Comparison of ENCODE assay signal across 1 cellular context in genomic region chr6:4018194-4019111, GRCh38.
TF ChIP-seq lines count a peak whose summit lies in the region.

No MANE protein-coding gene starts in this region.

TF ChIP-seq in GM12878, 131 proteins besides CTCF, POLR2A, EP300 and RAD21 (continued from another document and continues in another):
- TF ChIP-seq BCL3 (IDR thresholded peaks at IDR 0.05; ENCODE audit: borderline replicate concordance, insufficient read depth, low read depth, low read length, poor library complexity, severe bottlenecking) (no peak), WRNIP1 (IDR thresholded peaks at IDR 0.05; ENCODE audit: borderline replicate concordance, low read depth, low read length) (no peak), CHD1 (IDR thresholded peaks at IDR 0.05; ENCODE audit: low read depth, low read length) (no peak), ZNF274 (IDR thresholded peaks at IDR 0.05; ENCODE audit: insufficient read depth, insufficient read length) (no peak), ATF3 (IDR thresholded peaks at IDR 0.05; ENCODE audit: borderline replicate concordance, extremely low read depth, low read depth, low read length) (no peak), NFXL1 (IDR thresholded peaks at IDR 0.05; ENCODE audit: borderline replicate concordance) (no peak), YY1 (IDR thresholded peaks at IDR 0.05; ENCODE audit: low read depth, low read length) (peak; percentile 72; the same call in 1 of the 2 replicates), ESRRA (IDR thresholded peaks at IDR 0.05; ENCODE audit: low read length) (no peak), RELB (IDR thresholded peaks at IDR 0.05; ENCODE audit: low read depth) (peak; percentile 42; the same call in 1 of the 2 replicates), MEF2A (IDR thresholded peaks at IDR 0.05; ENCODE audit: insufficient read depth, low read depth, low read length) (no peak), HSF1 (IDR thresholded peaks at IDR 0.05; ENCODE audit: low read depth, low read length) (no peak), E2F4 (IDR thresholded peaks at IDR 0.05; ENCODE audit: low read depth, low read length) (peak; percentile 53; the same call in 1 of the 2 replicates), POLR2AphosphoS2 (IDR thresholded peaks at IDR 0.05; ENCODE audit: low read depth, low read length) (no peak), GABPA (IDR thresholded peaks at IDR 0.05; ENCODE audit: low read depth) (peak; percentile 58; the same call in 1 of the 2 replicates), SIX5 (IDR thresholded peaks at IDR 0.05; ENCODE audit: low read depth, low read length, severe bottlenecking) (no peak), MAX (IDR thresholded peaks at IDR 0.05; ENCODE audit: low read depth, low read length) (peak; percentile 48; the same call in 1 of the 2 replicates), BRCA1 (IDR thresholded peaks at IDR 0.05; ENCODE audit: low read depth, low read length) (no peak), BMI1 (IDR thresholded peaks at IDR 0.05; ENCODE audit: borderline replicate concordance) (no peak), ZBTB40 (IDR thresholded peaks at IDR 0.05; ENCODE audit: borderline replicate concordance) (peak; percentile 42; the same call in 1 of the 2 replicates), ZNF207 (IDR thresholded peaks at IDR 0.05; ENCODE audit: borderline replicate concordance) (no peak), RB1 (IDR thresholded peaks at IDR 0.05; ENCODE audit: borderline replicate concordance) (no peak; the same call in 1 of the 2 replicates), BCL11A (IDR thresholded peaks at IDR 0.05; ENCODE audit: low read depth, low read length) (0 out of 2 replicates have a peak, but pooled peaks have one; percentile 15), ZNF217 (IDR thresholded peaks at IDR 0.05) (no peak), RAD51 (IDR thresholded peaks at IDR 0.05) (no peak), NR2C1 (IDR thresholded peaks at IDR 0.05) (no peak), USF1 (IDR thresholded peaks at IDR 0.05; ENCODE audit: borderline replicate concordance, extremely low read length, insufficient read depth, low read depth, low read length) (no peak), TBL1XR1 (IDR thresholded peaks at IDR 0.05; ENCODE audit: low read depth, low read length) (peak; percentile 44; the same call in 1 of the 2 replicates), FOS (IDR thresholded peaks at IDR 0.05; ENCODE audit: borderline replicate concordance, extremely low read depth, insufficient read length) (no peak), ZSCAN29 (IDR thresholded peaks at IDR 0.05) (no peak), NBN (IDR thresholded peaks at IDR 0.05) (peak; percentile 90; the same call in 1 of the 2 replicates), CHD4 (IDR thresholded peaks at IDR 0.05) (no peak), CUX1 (IDR thresholded peaks at IDR 0.05; ENCODE audit: insufficient replicate concordance, low read depth, low read length) (no peak), ZNF687 (IDR thresholded peaks at IDR 0.05) (no peak; the same call in 1 of the 2 replicates), TCF12 (IDR thresholded peaks at IDR 0.05; ENCODE audit: low read depth, low read length) (peak; percentile 46; the same call in 1 of the 2 replicates), CBX5 (IDR thresholded peaks at IDR 0.05; ENCODE audit: low read depth) (no peak), BHLHE40 (IDR thresholded peaks at IDR 0.05; ENCODE audit: borderline replicate concordance in 1 of 2, low read depth in 2 of 2, low read length in 1 of 2) (peak in 1 of 2 experiments; percentile 59; a peak in 1 of 4 replicates), SP1 (IDR thresholded peaks at IDR 0.05; ENCODE audit: low read depth, low read length) (peak; percentile 54), HDGF (IDR thresholded peaks at IDR 0.05) (0 out of 2 replicates have a peak, but pooled peaks have one; percentile 61), EGR1 (IDR thresholded peaks at IDR 0.05; ENCODE audit: borderline replicate concordance in 1 of 2, low read depth in 2 of 2, low read length in 2 of 2) (peak; percentile 73 to 98)
